11 cellular contexts compared by ENCODE assay signal in genomic region chr10:62019013-62019684, GRCh38.
DNase-seq lines count a peak whose midpoint lies in the region; ATAC-seq and TF ChIP-seq lines count a peak whose summit lies in the region.
"Had no signal": no experiment of that assay in that cellular context is flagged by ENCODE, and none has a peak within 500 bp of the region (broad histone marks: within the 10 kb centered on the region; RNA-seq: fewer than 3 reads in every experiment).

No MANE protein-coding gene starts in this region.

- ATAC-seq in stimulated activated effector memory CD8-positive, alpha-beta T cell treated with anti-CD3 and anti-CD28 coated beads, Interleukin-12 subunit alpha, Interleukin-12 subunit beta, amount 100 ng/mL, for 72 hours: no peak
- ATAC-seq in activated CD8-positive, alpha-beta memory T cell treated with anti-CD3 and anti-CD28 coated beads, Interleukin-2, amount 10 ng/mL, durations not matched to agents 7 days and 5 days: no peak
- no peak for ATAC-seq in GM19467 (IDR thresholded peaks at IDR 0.05; ENCODE audit: unreplicated experiment)

- H3K36me3 ChIP-seq in esophagus squamous epithelium: no peaks in the 10 kb centered on the region

- peaks cover 33 to 80% (median 50%) of the 10 kb centered on the region in 3 donors for H3K4me1 ChIP-seq in esophagus squamous epithelium

- CTCF ChIA-PET in activated CD8-positive, alpha-beta memory T cell treated with anti-CD3 and anti-CD28 coated beads, Interleukin-2, amount 10 ng/mL, durations not matched to agents 7 days and 5 days (lab: Charles Lee): interaction anchor here (1.1 to 1.2 kb wide), 2 partner anchors 16 to 226 kb away, joined by 3 to 4 read pairs; no protein-coding TSS in a partner anchor

- DNase-seq in T-helper 1 cell (no peak), SK-MEL-5 (ENCODE audit: low read depth, low spot score) (peak; percentile 66), esophagus squamous epithelium (lab: John Stamatoyannopoulos, UW) (no peak)
- no peak for DNase-seq in stimulated activated effector memory CD8-positive, alpha-beta T cell treated with anti-CD3 and anti-CD28 coated beads, Interleukin-12 subunit alpha, Interleukin-12 subunit beta, amount 100 ng/mL, for 72 hours (ENCODE audit: low spot score in 2 of 2)
- no peak for DNase-seq in activated CD8-positive, alpha-beta memory T cell treated with anti-CD3 and anti-CD28 coated beads, Interleukin-2, amount 10 ng/mL, durations not matched to agents 7 days and 5 days
- DNase-seq in activated CD8-positive, alpha-beta memory T cell treated with anti-CD3 and anti-CD28 coated beads for 24 hours: no peak
- DNase-seq: caudate nucleus, NCI-H1048, T-helper 9 cell had no signal

- TF ChIP-seq POLR2A in esophagus squamous epithelium (IDR thresholded peaks at IDR 0.05): no peak

- H3K27me3 Mint-ChIP-seq in T-helper 1 cell treated with Interleukin-12 subunit alpha and Interleukin-12 subunit beta and Interleukin-4 antibody, amounts not matched to agents 30 μg/mL and 1 μg/mL, for 36 hours (ENCODE audit: low read depth): no peaks in the 10 kb centered on the region
- H3K27me3 Mint-ChIP-seq in activated CD8-positive, alpha-beta memory T cell treated with anti-CD3 and anti-CD28 coated beads, Interleukin-2, amount 10 ng/mL, durations not matched to agents 7 days and 5 days: no peaks in the 10 kb centered on the region

- in situ Hi-C loops in SK-MEL-5 (cut with HindIII; ENCODE audit: low pct_unique_long_range_greater_than_20kb, low sequenced_read_pairs): no loop called here

- no peak for TF ChIP-seq CTCF in esophagus squamous epithelium (IDR thresholded peaks at IDR 0.05)

- H3K27ac Mint-ChIP-seq in T-helper 1 cell treated with Interleukin-12 subunit alpha and Interleukin-12 subunit beta and Interleukin-4 antibody, amounts not matched to agents 30 μg/mL and 1 μg/mL, for 36 hours: peak overlapping the region; percentile 62
- H3K27ac Mint-ChIP-seq in stimulated activated effector memory CD8-positive, alpha-beta T cell treated with anti-CD3 and anti-CD28 coated beads, Interleukin-12 subunit alpha, Interleukin-12 subunit beta, amount 100 ng/mL, for 72 hours: peak overlapping the region; percentile 76
- no peak overlapping the region for H3K27ac Mint-ChIP-seq in activated CD8-positive, alpha-beta memory T cell treated with anti-CD3 and anti-CD28 coated beads, Interleukin-2, amount 10 ng/mL, durations not matched to agents 7 days and 5 days

- H3K27me3 ChIP-seq in esophagus squamous epithelium: no peaks in the 10 kb centered on the region

- H3K36me3 Mint-ChIP-seq in T-helper 1 cell treated with Interleukin-12 subunit alpha and Interleukin-12 subunit beta and Interleukin-4 antibody, amounts not matched to agents 30 μg/mL and 1 μg/mL, for 36 hours (ENCODE audit: low read depth): peaks cover 39% of the 10 kb centered on the region
- peaks cover 19% of the 10 kb centered on the region for H3K36me3 Mint-ChIP-seq in stimulated activated effector memory CD8-positive, alpha-beta T cell treated with anti-CD3 and anti-CD28 coated beads, Interleukin-12 subunit alpha, Interleukin-12 subunit beta, amount 100 ng/mL, for 72 hours
- H3K36me3 Mint-ChIP-seq in activated CD8-positive, alpha-beta memory T cell treated with anti-CD3 and anti-CD28 coated beads, Interleukin-2, amount 10 ng/mL, durations not matched to agents 7 days and 5 days: peaks cover 40% of the 10 kb centered on the region

- H3K4me3 Mint-ChIP-seq in T-helper 1 cell treated with Interleukin-12 subunit alpha and Interleukin-12 subunit beta and Interleukin-4 antibody, amounts not matched to agents 30 μg/mL and 1 μg/mL, for 36 hours: peak overlapping the region; percentile 7
- peak overlapping the region; percentile 39 for H3K4me3 Mint-ChIP-seq in stimulated activated effector memory CD8-positive, alpha-beta T cell treated with anti-CD3 and anti-CD28 coated beads, Interleukin-12 subunit alpha, Interleukin-12 subunit beta, amount 100 ng/mL, for 72 hours
- H3K4me3 Mint-ChIP-seq in activated CD8-positive, alpha-beta memory T cell treated with anti-CD3 and anti-CD28 coated beads, Interleukin-2, amount 10 ng/mL, durations not matched to agents 7 days and 5 days: no peak overlapping the region

- H3K27ac ChIP-seq in esophagus squamous epithelium: peak overlapping the region; percentile 87 to 92 (median 90)

- H3K4me1 Mint-ChIP-seq in T-helper 1 cell treated with Interleukin-12 subunit alpha and Interleukin-12 subunit beta and Interleukin-4 antibody, amounts not matched to agents 30 μg/mL and 1 μg/mL, for 36 hours (ENCODE audit: low read depth): peaks cover 56% of the 10 kb centered on the region
- H3K4me1 Mint-ChIP-seq in stimulated activated effector memory CD8-positive, alpha-beta T cell treated with anti-CD3 and anti-CD28 coated beads, Interleukin-12 subunit alpha, Interleukin-12 subunit beta, amount 100 ng/mL, for 72 hours: peaks cover 51% of the 10 kb centered on the region
- H3K4me1 Mint-ChIP-seq in activated CD8-positive, alpha-beta memory T cell treated with anti-CD3 and anti-CD28 coated beads, Interleukin-2, amount 10 ng/mL, durations not matched to agents 7 days and 5 days: peaks cover 49% of the 10 kb centered on the region

- H3K9me3 Mint-ChIP-seq in T-helper 1 cell treated with Interleukin-12 subunit alpha and Interleukin-12 subunit beta and Interleukin-4 antibody, amounts not matched to agents 30 μg/mL and 1 μg/mL, for 36 hours: peaks cover 4% of the 10 kb centered on the region
- H3K9me3 Mint-ChIP-seq in stimulated activated effector memory CD8-positive, alpha-beta T cell treated with anti-CD3 and anti-CD28 coated beads, Interleukin-12 subunit alpha, Interleukin-12 subunit beta, amount 100 ng/mL, for 72 hours: peaks cover 3% of the 10 kb centered on the region
- H3K9me3 Mint-ChIP-seq in activated CD8-positive, alpha-beta memory T cell treated with anti-CD3 and anti-CD28 coated beads, Interleukin-2, amount 10 ng/mL, durations not matched to agents 7 days and 5 days (ENCODE audit: low read depth): peaks cover 2% of the 10 kb centered on the region

- WGBS in esophagus squamous epithelium, 2 donors: 19 to 32% methylated on average over 8 of the region's 8 CpGs

- no peaks in the 10 kb centered on the region for H3K9me3 ChIP-seq in esophagus squamous epithelium

- H3K4me3 ChIP-seq in esophagus squamous epithelium: peak overlapping the region in 1 of 4 donors; percentile 33

- intact Hi-C loops in esophagus squamous epithelium (cut with DNase I): no loop called here
